Comparison of ENCODE assay signal across 8 cellular contexts in the genomic region with DNA sequence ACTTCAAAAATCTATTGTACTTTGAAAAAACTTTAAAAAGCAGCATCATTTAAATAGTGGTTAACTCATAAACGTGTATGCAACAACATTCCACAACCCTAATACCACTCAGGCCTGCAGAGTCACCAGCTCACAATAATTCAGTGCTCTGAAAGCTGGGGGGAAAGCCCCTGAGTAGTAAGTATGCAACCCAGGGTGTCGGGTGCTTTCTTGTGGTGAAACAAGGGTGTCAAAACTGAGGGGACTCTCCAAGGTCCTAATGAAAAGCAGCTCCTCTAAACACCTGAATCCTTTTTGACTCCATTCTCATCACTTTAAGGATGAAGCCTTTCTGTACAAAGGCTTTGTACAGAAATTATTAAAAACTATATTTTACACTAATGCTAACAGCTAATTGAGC. TPM values are rescaled to one million over a fixed set of nuclear protein-coding genes. Genes with fewer than 3 reads are reported as not detected.
DNase-seq lines count a peak whose midpoint lies in the region; ATAC-seq, FAIRE-seq and TF ChIP-seq lines count a peak whose summit lies in the region.

No MANE protein-coding gene starts in this region.

- H2AK5ac ChIP-seq in mesendoderm (ENCODE audit: low read length) = no peak overlapping the region

- H3K27me3 Mint-ChIP-seq in CD4-positive, CD25-positive, alpha-beta regulatory T cell = no peaks in the 10 kb centered on the region
- H3K27me3 Mint-ChIP-seq in activated naive CD8-positive, alpha-beta T cell treated with anti-CD3 and anti-CD28 coated beads, Interleukin-2, amount 50 U/mL, for 24 hours = no peaks in the 10 kb centered on the region

- H4K5ac ChIP-seq in mesendoderm (ENCODE audit: low read length) = no peak overlapping the region

- FAIRE-seq in urothelium cell line (lab: Jason Lieb, UNC) = no peak

- H3K4me1 Mint-ChIP-seq in CD4-positive, CD25-positive, alpha-beta regulatory T cell = peaks cover 23 to 63% (median 36%) of the 10 kb centered on the region in 4 donors
- peaks cover 14% of the 10 kb centered on the region for H3K4me1 Mint-ChIP-seq in activated naive CD8-positive, alpha-beta T cell treated with anti-CD3 and anti-CD28 coated beads, Interleukin-2, amount 50 U/mL, for 24 hours

- H3K27ac Mint-ChIP-seq in CD4-positive, CD25-positive, alpha-beta regulatory T cell = peak overlapping the region; percentile 30 to 78 (median 72)
- H3K27ac Mint-ChIP-seq in activated naive CD8-positive, alpha-beta T cell treated with anti-CD3 and anti-CD28 coated beads, Interleukin-2, amount 50 U/mL, for 24 hours = no peak overlapping the region

- H3K9me3 ChIP-seq in CD4-positive, CD25-positive, alpha-beta regulatory T cell (ENCODE audit: control insufficient read depth in 2 of 2, low read length in 2 of 2) = no peaks in the 10 kb centered on the region
- no peaks in the 10 kb centered on the region for H3K9me3 ChIP-seq in OCI-LY3 (ENCODE audit: insufficient read depth, low read length)

- H3K79me2 ChIP-seq in OCI-LY3 (ENCODE audit: low read length) (no peaks in the 10 kb centered on the region), mesendoderm (ENCODE audit: control insufficient read depth, insufficient read depth, low read length) (no peaks in the 10 kb centered on the region)

- H3K36me3 Mint-ChIP-seq in CD4-positive, CD25-positive, alpha-beta regulatory T cell = peaks cover 44% of the 10 kb centered on the region
- peaks cover 30% of the 10 kb centered on the region for H3K36me3 Mint-ChIP-seq in activated naive CD8-positive, alpha-beta T cell treated with anti-CD3 and anti-CD28 coated beads, Interleukin-2, amount 50 U/mL, for 24 hours (ENCODE audit: low read depth)

- no CpG with 5 or more reads among the region's 2 CpGs for WGBS in mesendoderm (ENCODE audit: extremely low coverage, insufficient coverage, low lambda C conversion rate)

- peak overlapping the region; percentile 75 for H3K27ac ChIP-seq in CD4-positive, CD25-positive, alpha-beta regulatory T cell (ENCODE audit: insufficient read depth, low read length, poor library complexity, severe bottlenecking)
- H3K27ac ChIP-seq in OCI-LY3 (ENCODE audit: low read length) = no peak overlapping the region
- no peak overlapping the region for H3K27ac ChIP-seq in foreskin keratinocyte
- no peak overlapping the region for H3K27ac ChIP-seq in mesendoderm (ENCODE audit: low read depth, low read length)

- H3K4me1 ChIP-seq in CD4-positive, CD25-positive, alpha-beta regulatory T cell (ENCODE audit: control insufficient read depth, insufficient read depth, low read length, poor library complexity, severe bottlenecking) = peaks cover 30% of the 10 kb centered on the region
- H3K4me1 ChIP-seq in OCI-LY3 (ENCODE audit: low read length) (peaks cover 18% of the 10 kb centered on the region), foreskin keratinocyte (no peaks in the 10 kb centered on the region), mesendoderm (ENCODE audit: control insufficient read depth, low read depth, low read length) (no peaks in the 10 kb centered on the region)

- H3K23ac ChIP-seq in mesendoderm (ENCODE audit: low read length) = no peak overlapping the region

- peak; percentile 91 to 94 for ATAC-seq in CD4-positive, CD25-positive, alpha-beta regulatory T cell (ENCODE audit: low read depth in 2 of 2)
- ATAC-seq in GM21529 (IDR thresholded peaks at IDR 0.05; ENCODE audit: unreplicated experiment) = peak; percentile 99
- peak; percentile 100 for ATAC-seq in activated naive CD8-positive, alpha-beta T cell treated with anti-CD3 and anti-CD28 coated beads, Interleukin-2, amount 50 U/mL, for 24 hours
- no peak for ATAC-seq in foreskin keratinocyte

- H3K56ac ChIP-seq in mesendoderm (ENCODE audit: low read length) = no peak overlapping the region

- H3K4ac ChIP-seq in mesendoderm (ENCODE audit: low read depth, low read length) = no peak overlapping the region

- no peaks in the 10 kb centered on the region for H3K79me1 ChIP-seq in mesendoderm (ENCODE audit: low read length)

- H3K36me3 ChIP-seq in CD4-positive, CD25-positive, alpha-beta regulatory T cell (ENCODE audit: control insufficient read depth, insufficient read depth, low read length) = peaks cover 29% of the 10 kb centered on the region
- H3K36me3 ChIP-seq in OCI-LY3 (replicated peaks; ENCODE audit: low read depth, low read length) (peaks cover 14% of the 10 kb centered on the region), mesendoderm (ENCODE audit: control insufficient read depth, insufficient read depth, low read length) (peaks cover 2% of the 10 kb centered on the region), H7 (replicated peaks; ENCODE audit: control insufficient read depth, insufficient read depth, low read length) (peaks cover 11% of the 10 kb centered on the region)

- no peak for TF ChIP-seq CTCF in OCI-LY3 (IDR thresholded peaks at IDR 0.05; ENCODE audit: low read depth, low read length)
- no peak for TF ChIP-seq CTCF in foreskin keratinocyte (conservative IDR thresholded peaks at IDR 0.05)

- peak overlapping the region; percentile 38 for H3K4me2 ChIP-seq in OCI-LY3 (ENCODE audit: low read length)
- H3K4me2 ChIP-seq in mesendoderm (ENCODE audit: low read length) = no peak overlapping the region

- no peak overlapping the region for H4K8ac ChIP-seq in mesendoderm (ENCODE audit: low read depth, low read length)

- H2BK15ac ChIP-seq in mesendoderm (replicated peaks; ENCODE audit: low read depth) = no peak overlapping the region

- peak overlapping the region; percentile 37 for H3K4me3 ChIP-seq in CD4-positive, CD25-positive, alpha-beta regulatory T cell (ENCODE audit: low read depth, low read length)
- H3K4me3 ChIP-seq in OCI-LY3 (ENCODE audit: low read length) (no peak overlapping the region), mesendoderm (ENCODE audit: low read length) (no peak overlapping the region), H7 (ENCODE audit: insufficient read depth, low read depth, low read length) (no peak overlapping the region)

- peak overlapping the region in 3 of 4 donors; percentile 65 to 74 (median 72) for H3K4me3 Mint-ChIP-seq in CD4-positive, CD25-positive, alpha-beta regulatory T cell
- no peak overlapping the region for H3K4me3 Mint-ChIP-seq in activated naive CD8-positive, alpha-beta T cell treated with anti-CD3 and anti-CD28 coated beads, Interleukin-2, amount 50 U/mL, for 24 hours

- no peaks in the 10 kb centered on the region for H3K27me3 ChIP-seq in CD4-positive, CD25-positive, alpha-beta regulatory T cell (ENCODE audit: control insufficient read depth, insufficient read depth, low read length)
- H3K27me3 ChIP-seq in OCI-LY3 (ENCODE audit: low read depth, low read length) (no peaks in the 10 kb centered on the region), foreskin keratinocyte (no peaks in the 10 kb centered on the region), mesendoderm (ENCODE audit: insufficient read depth, low read length, poor library complexity) (no peaks in the 10 kb centered on the region), H7 (ENCODE audit: control insufficient read depth, insufficient read depth, low read length) (no peaks in the 10 kb centered on the region)

- H3K18ac ChIP-seq in mesendoderm (ENCODE audit: low read length) = no peak overlapping the region

- H2AFZ ChIP-seq in OCI-LY3 (ENCODE audit: low read depth, low read length) = no peak overlapping the region

- no peak overlapping the region for H2BK120ac ChIP-seq in mesendoderm (ENCODE audit: low read depth, low read length)

- H3K9ac ChIP-seq in OCI-LY3 (ENCODE audit: low read length) = no peak overlapping the region
- no peak overlapping the region for H3K9ac ChIP-seq in mesendoderm (ENCODE audit: low read length)

- H2BK5ac ChIP-seq in mesendoderm (ENCODE audit: low read length) = no peak overlapping the region

- no peaks in the 10 kb centered on the region for H3K9me3 Mint-ChIP-seq in CD4-positive, CD25-positive, alpha-beta regulatory T cell
- H3K9me3 Mint-ChIP-seq in activated naive CD8-positive, alpha-beta T cell treated with anti-CD3 and anti-CD28 coated beads, Interleukin-2, amount 50 U/mL, for 24 hours = no peaks in the 10 kb centered on the region

- peak; percentile 38 to 69 (median 57) for DNase-seq in CD4-positive, CD25-positive, alpha-beta regulatory T cell
- DNase-seq in activated naive CD8-positive, alpha-beta T cell treated with anti-CD3 and anti-CD28 coated beads, Interleukin-2, amount 50 U/mL, for 24 hours = peak; percentile 53
- DNase-seq in foreskin keratinocyte = no peak
- DNase-seq in mesendoderm = no peak
- DNase-seq in H7 = no peak
- DNase-seq in urothelium cell line (ENCODE audit: low spot score) = no peak

- H4K20me1 ChIP-seq in OCI-LY3 (ENCODE audit: insufficient read depth, low read length) = no peaks in the 10 kb centered on the region

RNA-seq across cellular contexts. Expression of a gene that starts 33.7 kb away (rescaled TPM):
- total RNA-seq in CD4-positive, CD25-positive, alpha-beta regulatory T cell = 64.0 TPM
- polyA plus RNA-seq in CD4-positive, CD25-positive, alpha-beta regulatory T cell = 100 to 1,000 TPM; 108 to 128 (median 121) TPM
- total RNA-seq in foreskin keratinocyte = 35.7 and 36.4 TPM in 2 replicates
- polyA plus RNA-seq in foreskin keratinocyte = 17.5 and 22.3 TPM in 2 replicates
- 26.2 TPM for polyA plus RNA-seq in mesendoderm (2013, experiment 1 of 2)
- 26.0 TPM for polyA plus RNA-seq in mesendoderm (2013, experiment 2 of 2)
- 24.0 and 39.9 TPM in 2 replicates for total RNA-seq in H7 (2014; rRNA removed; shearing (Covaris generic))

RNA-seq across cellular contexts. Expression of a gene that starts 34.2 kb away (rescaled TPM):
- 28.8 TPM for total RNA-seq in CD4-positive, CD25-positive, alpha-beta regulatory T cell
- 10 to 100 TPM; 29.6 to 42.5 (median 35.9) TPM for polyA plus RNA-seq in CD4-positive, CD25-positive, alpha-beta regulatory T cell
- 37.1 and 57.1 TPM in 2 replicates for total RNA-seq in foreskin keratinocyte
- 25.1 and 37.2 TPM in 2 replicates for polyA plus RNA-seq in foreskin keratinocyte
- 38.1 TPM for polyA plus RNA-seq in mesendoderm (2013, experiment 1 of 2)
- polyA plus RNA-seq in mesendoderm (2013, experiment 2 of 2) = 46.5 TPM
- 55.4 and 83.0 TPM in 2 replicates for total RNA-seq in H7 (2014; rRNA removed; shearing (Covaris generic))

RNA-seq across cellular contexts. Expression of a gene that starts 42.2 kb away (rescaled TPM):
- total RNA-seq in CD4-positive, CD25-positive, alpha-beta regulatory T cell = 21.8 TPM
- polyA plus RNA-seq in CD4-positive, CD25-positive, alpha-beta regulatory T cell = 10 to 100 TPM; 59.2 to 68.2 (median 64.8) TPM
- 91.2 and 126 TPM in 2 replicates for total RNA-seq in foreskin keratinocyte
- polyA plus RNA-seq in foreskin keratinocyte = 59.0 and 95.3 TPM in 2 replicates
- 28.5 TPM for polyA plus RNA-seq in mesendoderm (2013, experiment 1 of 2)
- polyA plus RNA-seq in mesendoderm (2013, experiment 2 of 2) = 31.3 TPM
- total RNA-seq in H7 (2014; rRNA removed; shearing (Covaris generic)) = 44.7 and 56.3 TPM in 2 replicates

RNA-seq across cellular contexts. Expression of a gene that starts 50.4 kb away (rescaled TPM):
- total RNA-seq in CD4-positive, CD25-positive, alpha-beta regulatory T cell = 88.5 TPM
- polyA plus RNA-seq in CD4-positive, CD25-positive, alpha-beta regulatory T cell = 10 to 100 TPM; 17.4 to 26.8 (median 19.1) TPM
- total RNA-seq in foreskin keratinocyte = 52.0 and 56.9 TPM in 2 replicates
- 27.8 and 31.4 TPM in 2 replicates for polyA plus RNA-seq in foreskin keratinocyte
- polyA plus RNA-seq in mesendoderm (2013, experiment 1 of 2) = 41.0 TPM
- 44.7 TPM for polyA plus RNA-seq in mesendoderm (2013, experiment 2 of 2)
- 35.2 and 43.2 TPM in 2 replicates for total RNA-seq in H7 (2014; rRNA removed; shearing (Covaris generic))

Comparison
In these comparisons a context has a peak if more than half of its experiments do, and no peak if none do; other contexts are left out.
1. DNase-seq: peak in CD4-positive, CD25-positive, alpha-beta regulatory T cell (3 of 3) and activated naive CD8-positive, alpha-beta T cell treated with anti-CD3 and anti-CD28 coated beads, Interleukin-2, amount 50 U/mL, for 24 hours (single experiment); none in foreskin keratinocyte (0 of 2), mesendoderm (single experiment), H7 (single experiment) and urothelium cell line (single experiment).